In genomic region chr1:101128211-101128727, GRCh38 we compare ENCODE assay signal across 9 cellular contexts.
DNase-seq lines count a peak whose midpoint lies in the region; ATAC-seq and TF ChIP-seq lines count a peak whose summit lies in the region.
"Had no signal": no experiment of that assay in that cellular context is flagged by ENCODE, and none has a peak within 500 bp of the region (broad histone marks: within the 10 kb centered on the region; RNA-seq: fewer than 3 reads in every experiment).

No MANE protein-coding gene starts in this region.

- H3K4me3 ChIP-seq in psoas muscle: no peak overlapping the region

- H3K4me1 Mint-ChIP-seq in natural killer cell: peaks cover 41 to 60% of the 10 kb centered on the region in 2 donors

- DNase-seq in activated gamma-delta T cell treated with Interleukin-2 at 50 U/mL for 16 hours (peak; percentile 18), activated gamma-delta T cell (lab: John Stamatoyannopoulos, UW) (no peak), UCSD-AML1 (lab: John Stamatoyannopoulos, UW; ENCODE audit: unreplicated experiment) (peak; percentile 44), natural killer cell (no peak), psoas muscle (no peak), Right ventricle myocardium inferior (ENCODE audit: missing footprints) (no peak)
- no peak for DNase-seq in stimulated activated CD4-positive, alpha-beta T cell treated with anti-CD3 and anti-CD28 coated beads, Interleukin-2, amount 100 ng/mL, for 48 hours

- 35 to 38% (median 35%) methylated on average over 3 of the region's 3 CpGs for WGBS in psoas muscle, 3 donors

- no peaks in the 10 kb centered on the region for H3K36me3 ChIP-seq in psoas muscle (ENCODE audit: insufficient read depth in 1 of 2, low read depth in 1 of 2)

- TF ChIP-seq CTCF in natural killer cell (IDR thresholded peaks at IDR 0.05): no peak
- TF ChIP-seq CTCF in psoas muscle (IDR thresholded peaks at IDR 0.05): no peak

- H3K4me3 Mint-ChIP-seq in natural killer cell: peak overlapping the region; percentile 78

- intact Hi-C loops in natural killer cell (cut with micrococcal nuclease) (loop anchor here (10.0 kb wide), 1 partner anchor 413 kb away; the partner anchor contains the start of gene VCAM1), psoas muscle (cut with DNase I) (no loop called here), Right ventricle myocardium inferior (cut with DNase I) (no loop called here)

- H3K27ac ChIP-seq in psoas muscle: no peak overlapping the region
- H3K27ac ChIP-seq: C4-2B had no signal

- H3K4me1 ChIP-seq in psoas muscle: no peaks in the 10 kb centered on the region

- no peaks in the 10 kb centered on the region for H3K36me3 Mint-ChIP-seq in natural killer cell

- H3K27me3 ChIP-seq in psoas muscle (ENCODE audit: insufficient read depth in 3 of 3, low read length in 2 of 3): no peaks in the 10 kb centered on the region

- no peaks in the 10 kb centered on the region for H3K9me3 ChIP-seq in psoas muscle

- peaks cover 13 to 19% of the 10 kb centered on the region in 2 donors for H3K27me3 Mint-ChIP-seq in natural killer cell (ENCODE audit: low read depth in 2 of 2)

- peak overlapping the region; percentile 68 to 76 for H3K27ac Mint-ChIP-seq in natural killer cell

- no peaks in the 10 kb centered on the region for H3K9me3 Mint-ChIP-seq in natural killer cell

- peak; percentile 87 for ATAC-seq in HG02973 (IDR thresholded peaks at IDR 0.05; ENCODE audit: unreplicated experiment)
- ATAC-seq in natural killer cell: peak; percentile 72 to 80 (median 74)
- ATAC-seq in psoas muscle: no peak
- ATAC-seq in Right ventricle myocardium inferior: no peak

Comparison
In these comparisons a context has a peak if more than half of its experiments do, and no peak if none do; other contexts are left out.
1. DNase-seq: peak in activated gamma-delta T cell treated with Interleukin-2 at 50 U/mL for 16 hours (single experiment) and UCSD-AML1 (single experiment); none in activated gamma-delta T cell (single experiment), natural killer cell (single experiment), stimulated activated CD4-positive, alpha-beta T cell treated with anti-CD3 and anti-CD28 coated beads, Interleukin-2, amount 100 ng/mL, for 48 hours (0 of 2), psoas muscle (0 of 2) and Right ventricle myocardium inferior (single experiment).
2. ATAC-seq: peak in HG02973 (single experiment) and natural killer cell (3 of 3); none in psoas muscle (0 of 4) and Right ventricle myocardium inferior (single experiment).